ENCODE assay signal across 1 cellular context in genomic region chrX:88560673-88561330, GRCh38.
TF ChIP-seq lines count a peak whose summit lies in the region.

No MANE protein-coding gene starts in this region.

TF ChIP-seq in liver, 16 proteins besides CTCF, POLR2A, EP300 and RAD21:
- TF ChIP-seq JUND (IDR thresholded peaks at IDR 0.05) (peak in 1 of 2 donors; percentile 55), MAX (IDR thresholded peaks at IDR 0.05) (peak; percentile 66), ATF3 (IDR thresholded peaks at IDR 0.05) (peak; percentile 20), HNF4G (IDR thresholded peaks at IDR 0.05) (peak; percentile 63), ZBTB33 (IDR thresholded peaks at IDR 0.05) (no peak), FOXA1 (IDR thresholded peaks at IDR 0.05) (peak; percentile 64), REST (IDR thresholded peaks at IDR 0.05) (peak; percentile 64), RXRA (IDR thresholded peaks at IDR 0.05) (peak; percentile 87 to 89), EGR1 (IDR thresholded peaks at IDR 0.05; ENCODE audit: low read depth in 2 of 2) (peak in 1 of 2 donors; percentile 23), SP1 (IDR thresholded peaks at IDR 0.05) (peak; percentile 97), NR2F2 (IDR thresholded peaks at IDR 0.05) (no peak), YY1 (IDR thresholded peaks at IDR 0.05) (peak; percentile 67), GABPA (IDR thresholded peaks at IDR 0.05 in 1 of 2, conservative IDR thresholded peaks at IDR 0.05 in 1 of 2) (peak in 1 of 2 donors; percentile 45), TAF1 (conservative IDR thresholded peaks at IDR 0.05) (peak; percentile 69), HNF4A (conservative IDR thresholded peaks at IDR 0.05) (peak; percentile 92 to 94), FOXA2 (IDR thresholded peaks at IDR 0.05) (peak; percentile 39)
